ENCODE assay signal across 21 cellular contexts in the genomic region with DNA sequence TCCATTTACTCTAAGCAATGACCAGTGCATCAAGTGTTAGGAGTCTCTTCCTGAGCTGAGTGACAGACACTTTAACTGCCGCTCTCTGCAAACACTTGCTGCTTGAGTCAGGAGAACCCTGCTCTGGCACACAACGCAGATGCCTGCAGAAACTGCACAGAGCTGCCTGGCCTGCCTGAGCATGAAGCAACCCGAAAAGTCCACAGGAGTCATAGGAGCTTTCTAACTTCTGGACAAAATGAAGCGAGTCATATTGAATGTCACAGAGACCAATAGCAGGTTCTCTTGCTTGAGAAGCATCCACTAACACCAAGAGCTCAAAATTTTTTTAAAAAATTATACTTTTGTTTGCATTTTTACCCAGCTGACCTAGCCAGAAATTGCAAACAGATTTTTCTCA.
DNase-seq lines count a peak whose midpoint lies in the region; ATAC-seq and TF ChIP-seq lines count a peak whose summit lies in the region.
"Had no signal": no experiment of that assay in that cellular context is flagged by ENCODE, and none has a peak within 500 bp of the region (broad histone marks: within the 10 kb centered on the region; RNA-seq: fewer than 3 reads in every experiment).

No MANE protein-coding gene starts in this region.

- H3K4me1 ChIP-seq in IMR-90 (ENCODE audit: control insufficient read depth, insufficient read depth, low read length) (peaks cover 2% of the 10 kb centered on the region), Karpas-422 (ENCODE audit: low read length) (no peaks in the 10 kb centered on the region)

- H3K9me1 ChIP-seq in IMR-90 (ENCODE audit: insufficient read depth, low read length), result peaks cover 3% of the 10 kb centered on the region; the same call in 1 of the 2 replicates

- H3K9ac ChIP-seq in IMR-90 (ENCODE audit: low read depth, low read length) (no peak overlapping the region), Karpas-422 (ENCODE audit: low read length) (no peak overlapping the region)

- no peak overlapping the region for H2BK20ac ChIP-seq in IMR-90 (ENCODE audit: low read depth, low read length)

- no peak overlapping the region for H4K8ac ChIP-seq in IMR-90 (ENCODE audit: low read depth in 2 of 2, low read length in 2 of 2)

- no peak for TF ChIP-seq POLR2A in IMR-90 (IDR thresholded peaks at IDR 0.05; ENCODE audit: low read depth, low read length)

- H3K27ac ChIP-seq in IMR-90 (ENCODE audit: insufficient read depth, low read length) (no peak overlapping the region), Karpas-422 (ENCODE audit: low read length) (no peak overlapping the region)

- H3K4me3 ChIP-seq in AG09309 (ENCODE audit: control insufficient read depth, low read depth, low read length) (no peak overlapping the region), IMR-90 (ENCODE audit: insufficient read depth, low read depth, low read length) (no peak overlapping the region), fibroblast of mammary gland (ENCODE audit: control insufficient read depth, low read depth, low read length) (no peak overlapping the region), Karpas-422 (ENCODE audit: low read length) (no peak overlapping the region)

- no peak for TF ChIP-seq CTCF in AG09309 (IDR thresholded peaks at IDR 0.05; ENCODE audit: control insufficient read depth, insufficient read depth, low read depth, low read length, missing control alignments)
- TF ChIP-seq CTCF in IMR-90 (conservative IDR thresholded peaks at IDR 0.05; ENCODE audit: low read depth, low read length), result no peak
- no peak for TF ChIP-seq CTCF in fibroblast of mammary gland (conservative IDR thresholded peaks at IDR 0.05; ENCODE audit: control insufficient read depth, insufficient read depth, low read depth, low read length)

- H3K36me3 ChIP-seq in IMR-90 (ENCODE audit: control insufficient read depth, insufficient read depth, low read length) (no peaks in the 10 kb centered on the region), Karpas-422 (ENCODE audit: insufficient read depth, low read length) (no peaks in the 10 kb centered on the region)

- no peak for TF ChIP-seq RAD21 in IMR-90 (IDR thresholded peaks at IDR 0.05; ENCODE audit: low read length)

- H2AFZ ChIP-seq in IMR-90 (replicated peaks; ENCODE audit: low read length, poor library complexity) (no peak overlapping the region), Karpas-422 (ENCODE audit: low read length) (no peak overlapping the region)

- peaks cover 9 to 13% of the 10 kb centered on the region in 2 experiments; a peak in 2 of 4 replicates for H3K79me1 ChIP-seq in IMR-90 (ENCODE audit: low read depth in 1 of 2, low read length in 2 of 2)

- WGBS in IMR-90 (ENCODE audit: extremely low coverage in 2 of 2, insufficient read length in 1 of 2), 2 experiments, result no CpG with 5 or more reads among the region's 4 CpGs

- H2BK15ac ChIP-seq in IMR-90 (ENCODE audit: low read depth, low read length), result no peak overlapping the region

- no peaks in the 10 kb centered on the region for H3K9me2 ChIP-seq in Karpas-422 (replicated peaks; ENCODE audit: insufficient read depth, low read length)

- intact Hi-C loops in IMR-90 (cut with micrococcal nuclease), result no loop called here

- in situ Hi-C loops in IMR-90 (cut with MboI; ENCODE audit: low sequenced_read_pairs), result no loop called here

- H4K20me1 ChIP-seq in IMR-90 (ENCODE audit: insufficient read depth, low read length) (peaks cover 7% of the 10 kb centered on the region; the same call in 1 of the 2 replicates), Karpas-422 (ENCODE audit: insufficient read depth, low read depth, low read length) (no peaks in the 10 kb centered on the region)

- ATAC-seq in IMR-90 (ENCODE audit: low read depth), result peak; percentile 62
- no peak for ATAC-seq in GM19452 (IDR thresholded peaks at IDR 0.05; ENCODE audit: unreplicated experiment)
- ATAC-seq: activated naive CD8-positive, alpha-beta T cell treated with anti-CD3 and anti-CD28 coated beads, Interleukin-2, amount 50 U/mL, for 24 hours; activated T-helper 17 cell treated with anti-CD3 and anti-CD28 coated beads, Interleukin-2, amount 50 U/mL, for 72 hours; natural killer cell had no signal

- peak; percentile 56 for DNase-seq in AG09309 (ENCODE audit: low read depth)
- DNase-seq in IMR-90, result peak; percentile 40
- peak; percentile 36 for DNase-seq in fibroblast of mammary gland (ENCODE audit: low read depth)
- DNase-seq in midbrain (lab: John Stamatoyannopoulos, UW), result peak; percentile 25
- no peak for DNase-seq in EL
- no peak for DNase-seq in Ammon's horn (ENCODE audit: low spot score)
- DNase-seq in Karpas-422, result no peak
- DNase-seq: activated CD4-positive, CD25-positive, alpha-beta regulatory T cell; activated CD8-positive, alpha-beta memory T cell treated with anti-CD3 and anti-CD28 coated beads for 24 hours; activated naive CD8-positive, alpha-beta T cell treated with anti-CD3 and anti-CD28 coated beads, Interleukin-2, amount 50 U/mL, for 24 hours; COR-L47; effector memory CD4-positive, alpha-beta T cell; foreskin melanocyte; natural killer cell; NCI-H2029; NCI-H524; SHP77 treated with DMSO at 0.1 percent for 48 hours; stimulated activated naive CD4-positive, alpha-beta T cell treated with Interleukin-2 at 50 U/mL for 16 hours; T-helper 2 cell had no signal

- H3K23ac ChIP-seq in IMR-90 (ENCODE audit: low read depth, low read length), result no peak overlapping the region

- H2AK5ac ChIP-seq in IMR-90 (ENCODE audit: low read depth, low read length), result no peak overlapping the region

- H3K4ac ChIP-seq in IMR-90 (ENCODE audit: low read depth, low read length), result no peak overlapping the region

- H2AK9ac ChIP-seq in IMR-90 (replicated peaks; ENCODE audit: low read depth, low read length, poor library complexity), result no peak overlapping the region

- no peaks in the 10 kb centered on the region for H3K79me2 ChIP-seq in Karpas-422 (ENCODE audit: low read length)

- H4K91ac ChIP-seq in IMR-90 (ENCODE audit: insufficient read depth, low read depth, low read length), result no peak overlapping the region

- H3K9me3 ChIP-seq in IMR-90 (ENCODE audit: control insufficient read depth, insufficient read depth, low read length) (no peaks in the 10 kb centered on the region), Karpas-422 (ENCODE audit: low read length) (no peaks in the 10 kb centered on the region)

- H4K5ac ChIP-seq in IMR-90 (ENCODE audit: low read depth, low read length), result no peak overlapping the region

- H3K4me2 ChIP-seq in IMR-90 (ENCODE audit: low read depth, low read length), result no peak overlapping the region
- H3K4me2 ChIP-seq in Karpas-422 (ENCODE audit: low read depth, low read length, poor library complexity, severe bottlenecking), result no peak overlapping the region

- H3K27me3 ChIP-seq in IMR-90 (ENCODE audit: control insufficient read depth, insufficient read depth, low read length) (no peaks in the 10 kb centered on the region), Karpas-422 (ENCODE audit: low read length) (no peaks in the 10 kb centered on the region)

- no TSS peak for BruUV-seq in IMR-90 (replicated peaks; lab: Mats Ljungman, UMichigan)

- dilution Hi-C loops in IMR-90 (cut with HindIII; ENCODE audit: low sequenced_read_pairs, unreplicated experiment), result no loop called here

- POLR2A ChIA-PET in IMR-90 (lab: Charles Lee; ENCODE audit: unreplicated experiment), result no interaction called here

- CTCF ChIA-PET in IMR-90 (lab: Yijun Ruan, JAX), result no interaction called here

- no peak overlapping the region for H2BK120ac ChIP-seq in IMR-90 (ENCODE audit: low read depth, low read length)

- H3K56ac ChIP-seq in IMR-90 (ENCODE audit: extremely low read depth, insufficient read depth, low read length), result no peak overlapping the region

- H3K14ac ChIP-seq in IMR-90 (replicated peaks; ENCODE audit: low read depth, low read length), result no peak overlapping the region

- no peak overlapping the region for H2BK5ac ChIP-seq in IMR-90 (ENCODE audit: low read depth, low read length, poor library complexity, severe bottlenecking)

- H3K18ac ChIP-seq in IMR-90 (ENCODE audit: low read depth, low read length), result no peak overlapping the region

TF ChIP-seq in IMR-90, 13 proteins besides CTCF, POLR2A, EP300 and RAD21:
- no peak for TF ChIP-seq RFX5 (IDR thresholded peaks at IDR 0.05; ENCODE audit: low read depth, low read length)
- no peak for TF ChIP-seq MAFK (IDR thresholded peaks at IDR 0.05; ENCODE audit: low read depth, low read length)
- TF ChIP-seq MAZ (IDR thresholded peaks at IDR 0.05; ENCODE audit: borderline replicate concordance, low read depth, low read length), result no peak
- TF ChIP-seq NFE2L2 (IDR thresholded peaks at IDR 0.05; ENCODE audit: low read depth, low read length), result no peak
- TF ChIP-seq BHLHE40 (IDR thresholded peaks at IDR 0.05; ENCODE audit: low read depth, low read length), result no peak
- no peak for TF ChIP-seq CEBPB (IDR thresholded peaks at IDR 0.05; ENCODE audit: low read depth, low read length)
- no peak for TF ChIP-seq CHD1 (IDR thresholded peaks at IDR 0.05; ENCODE audit: low read depth, low read length)
- TF ChIP-seq MXI1 (IDR thresholded peaks at IDR 0.05; ENCODE audit: borderline replicate concordance, low read depth, low read length), result no peak
- no peak for TF ChIP-seq SMC3 (IDR thresholded peaks at IDR 0.05; ENCODE audit: low read depth, low read length)
- TF ChIP-seq, protein P1, sequence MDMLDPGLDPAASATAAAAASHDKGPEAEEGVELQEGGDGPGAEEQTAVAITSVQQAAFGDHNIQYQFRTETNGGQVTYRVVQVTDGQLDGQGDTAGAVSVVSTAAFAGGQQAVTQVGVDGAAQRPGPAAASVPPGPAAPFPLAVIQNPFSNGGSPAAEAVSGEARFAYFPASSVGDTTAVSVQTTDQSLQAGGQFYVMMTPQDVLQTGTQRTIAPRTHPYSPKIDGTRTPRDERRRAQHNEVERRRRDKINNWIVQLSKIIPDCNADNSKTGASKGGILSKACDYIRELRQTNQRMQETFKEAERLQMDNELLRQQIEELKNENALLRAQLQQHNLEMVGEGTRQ (IDR thresholded peaks at IDR 0.05; ENCODE audit: low read depth, low read length), result no peak
- TF ChIP-seq, protein P2, sequence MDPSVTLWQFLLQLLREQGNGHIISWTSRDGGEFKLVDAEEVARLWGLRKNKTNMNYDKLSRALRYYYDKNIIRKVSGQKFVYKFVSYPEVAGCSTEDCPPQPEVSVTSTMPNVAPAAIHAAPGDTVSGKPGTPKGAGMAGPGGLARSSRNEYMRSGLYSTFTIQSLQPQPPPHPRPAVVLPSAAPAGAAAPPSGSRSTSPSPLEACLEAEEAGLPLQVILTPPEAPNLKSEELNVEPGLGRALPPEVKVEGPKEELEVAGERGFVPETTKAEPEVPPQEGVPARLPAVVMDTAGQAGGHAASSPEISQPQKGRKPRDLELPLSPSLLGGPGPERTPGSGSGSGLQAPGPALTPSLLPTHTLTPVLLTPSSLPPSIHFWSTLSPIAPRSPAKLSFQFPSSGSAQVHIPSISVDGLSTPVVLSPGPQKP (IDR thresholded peaks at IDR 0.05; ENCODE audit: borderline replicate concordance, low read depth, low read length), result no peak
- TF ChIP-seq RCOR1 (IDR thresholded peaks at IDR 0.05; ENCODE audit: insufficient replicate concordance, low read length), result no peak
- no peak for TF ChIP-seq FOS (IDR thresholded peaks at IDR 0.05; ENCODE audit: low read depth, low read length)

Comparison
In these comparisons a context has a peak if more than half of its experiments do, and no peak if none do; other contexts are left out.
1. DNase-seq: peak in AG09309 (single experiment), IMR-90 (single experiment), fibroblast of mammary gland (single experiment) and midbrain (single experiment); none in EL (single experiment), Ammon's horn (single experiment) and Karpas-422 (single experiment).